ENCODE assay signal across 8 cellular contexts in genomic region chr11:46380340-46381045, GRCh38. TPM values are rescaled to one million over a fixed set of nuclear protein-coding genes. Genes with fewer than 3 reads are reported as not detected.
DNase-seq lines count a peak whose midpoint lies in the region; FAIRE-seq and TF ChIP-seq lines count a peak whose summit lies in the region.

No MANE protein-coding gene starts in this region.

- no peaks in the 10 kb centered on the region for H4K20me1 ChIP-seq in OCI-LY3 (ENCODE audit: insufficient read depth, low read length)

- no peak overlapping the region for H2AFZ ChIP-seq in OCI-LY3 (ENCODE audit: low read depth, low read length)
- peak overlapping the region; percentile 75 for H2AFZ ChIP-seq in parathyroid adenoma

- no peaks in the 10 kb centered on the region for H3K27me3 ChIP-seq in OCI-LY3 (ENCODE audit: low read depth, low read length)
- H3K27me3 ChIP-seq in parathyroid adenoma (ENCODE audit: control insufficient read depth, insufficient read depth, low read length), result no peaks in the 10 kb centered on the region

- TF ChIP-seq CTCF in OCI-LY3 (IDR thresholded peaks at IDR 0.05; ENCODE audit: low read depth, low read length), result no peak
- TF ChIP-seq CTCF in glutamatergic neuron (IDR thresholded peaks at IDR 0.05; ENCODE audit: partially characterized antibody, unreplicated experiment), result no peak
- no peak for TF ChIP-seq CTCF in parathyroid adenoma (IDR thresholded peaks at IDR 0.05)
- no peak for TF ChIP-seq CTCF in D721Med (IDR thresholded peaks at IDR 0.05; ENCODE audit: insufficient read depth, missing control alignments)

- H3K27me3 Mint-ChIP-seq in glutamatergic neuron (ENCODE audit: unreplicated experiment), result peaks cover 9% of the 10 kb centered on the region

- peak overlapping the region; percentile 88 for H3K4me3 ChIP-seq in OCI-LY3 (ENCODE audit: low read length)
- peak overlapping the region; percentile 50 for H3K4me3 ChIP-seq in parathyroid adenoma (ENCODE audit: low read depth, low read length)

- DNase-seq in SIG-M5 treated with dmso at 0.1 percent for 504 hours (lab: John Stamatoyannopoulos, UW; ENCODE audit: unreplicated experiment) (peak; percentile 43), SIG-M5 (lab: John Stamatoyannopoulos, UW) (no peak), glutamatergic neuron (peak; percentile 75), superior temporal gyrus (ENCODE audit: extremely low spot score) (no peak), D721Med (ENCODE audit: insufficient read length, low spot score) (no peak)
- peak; percentile 31 for DNase-seq in activated effector memory CD4-positive, alpha-beta T cell treated with Interleukin-2 at 50 U/mL for 16 hours

- H3K36me3 Mint-ChIP-seq in glutamatergic neuron (ENCODE audit: unreplicated experiment), result no peaks in the 10 kb centered on the region

- no peaks in the 10 kb centered on the region for H3K79me2 ChIP-seq in OCI-LY3 (ENCODE audit: low read length)
- no peaks in the 10 kb centered on the region for H3K79me2 ChIP-seq in parathyroid adenoma

- H3K4me2 ChIP-seq in OCI-LY3 (ENCODE audit: low read length), result peak overlapping the region; percentile 98
- H3K4me2 ChIP-seq in parathyroid adenoma (ENCODE audit: low read length), result peak overlapping the region; percentile 78

- peak overlapping the region; percentile 70 for H3K9ac ChIP-seq in OCI-LY3 (ENCODE audit: low read length)
- no peak overlapping the region for H3K9ac ChIP-seq in parathyroid adenoma

- peak overlapping the region; percentile 84 for H3K4me3 Mint-ChIP-seq in glutamatergic neuron (ENCODE audit: unreplicated experiment)

- H3K4me1 Mint-ChIP-seq in glutamatergic neuron (ENCODE audit: low read depth, unreplicated experiment), result peaks cover 19% of the 10 kb centered on the region

- peak overlapping the region; percentile 85 for H3K27ac Mint-ChIP-seq in glutamatergic neuron (ENCODE audit: unreplicated experiment)

- H3K36me3 ChIP-seq in OCI-LY3 (replicated peaks; ENCODE audit: low read depth, low read length) (peaks cover 3% of the 10 kb centered on the region), parathyroid adenoma (ENCODE audit: control insufficient read depth, insufficient read depth, low read length) (no peaks in the 10 kb centered on the region)

- peaks cover 15% of the 10 kb centered on the region for H3K9me3 Mint-ChIP-seq in glutamatergic neuron (ENCODE audit: unreplicated experiment)

- H3K27ac ChIP-seq in OCI-LY3 (ENCODE audit: low read length) (no peak overlapping the region), parathyroid adenoma (peak overlapping the region; percentile 36)

- H3K4me1 ChIP-seq in OCI-LY3 (ENCODE audit: low read length) (peaks cover 3% of the 10 kb centered on the region; the same call in 1 of the 2 replicates), parathyroid adenoma (no peaks in the 10 kb centered on the region)

- FAIRE-seq in D721Med (lab: Jason Lieb, UNC), result no peak

- H3K9me3 ChIP-seq in OCI-LY3 (ENCODE audit: insufficient read depth, low read length), result no peaks in the 10 kb centered on the region
- no peaks in the 10 kb centered on the region for H3K9me3 ChIP-seq in parathyroid adenoma (ENCODE audit: control insufficient read depth, low read length)

RNA-seq across cellular contexts. Expression of gene MDK, which starts 1.0 kb away (rescaled TPM):
- 846 TPM for total RNA-seq in glutamatergic neuron (ENCODE audit: unreplicated experiment)

RNA-seq across cellular contexts. Expression of gene CHRM4, which starts 11.1 kb away (rescaled TPM):
- total RNA-seq in glutamatergic neuron (ENCODE audit: unreplicated experiment), result 8.5 TPM

RNA-seq across cellular contexts. Expression of gene DGKZ, which starts 33.2 kb away (rescaled TPM):
- total RNA-seq in glutamatergic neuron (ENCODE audit: unreplicated experiment), result 60.9 TPM

Comparison
In these comparisons a context has a peak if more than half of its experiments do, and no peak if none do; other contexts are left out.
1. DNase-seq: peak in SIG-M5 treated with dmso at 0.1 percent for 504 hours (single experiment), activated effector memory CD4-positive, alpha-beta T cell treated with Interleukin-2 at 50 U/mL for 16 hours (single experiment) and glutamatergic neuron (single experiment); none in SIG-M5 (single experiment), superior temporal gyrus (single experiment) and D721Med (single experiment).